ENCODE assay signal across 20 cellular contexts in genomic region chr2:144467479-144468210, GRCh38. TPM values are rescaled to one million over a fixed set of nuclear protein-coding genes. Genes with fewer than 3 reads are reported as not detected.
DNase-seq lines count a peak whose midpoint lies in the region; ATAC-seq and TF ChIP-seq lines count a peak whose summit lies in the region.
"Had no signal": no experiment of that assay in that cellular context is flagged by ENCODE, and none has a peak within 500 bp of the region (broad histone marks: within the 10 kb centered on the region; RNA-seq: fewer than 3 reads in every experiment).

No MANE protein-coding gene starts in this region.

- H3K4me3 Mint-ChIP-seq in activated B cell treated with CpG ODN at 0.5 μM for 24 hours (no peak overlapping the region), glutamatergic neuron (ENCODE audit: unreplicated experiment) (peak overlapping the region; percentile 9), osteocyte (ENCODE audit: unreplicated experiment) (no peak overlapping the region)
- H3K4me3 Mint-ChIP-seq: activated CD4-positive, alpha-beta T cell treated with anti-CD3 and anti-CD28 coated beads for 36 hours; CD8-positive, alpha-beta T cell; naive thymus-derived CD4-positive, alpha-beta T cell had no signal

- H3K4me1 ChIP-seq in BE2C: peaks cover 9% of the 10 kb centered on the region
- H3K4me1 ChIP-seq in tibial artery: peaks cover 0 to 68% (median 29%) of the 10 kb centered on the region in 4 donors
- H3K4me1 ChIP-seq: prostate gland had no signal

- TF ChIP-seq CTCF in BE2C (IDR thresholded peaks at IDR 0.05; ENCODE audit: low read depth, low read length): no peak
- no peak for TF ChIP-seq CTCF in activated B cell treated with CpG ODN at 0.5 μM for 24 hours (IDR thresholded peaks at IDR 0.05)
- TF ChIP-seq CTCF in glutamatergic neuron (IDR thresholded peaks at IDR 0.05; ENCODE audit: partially characterized antibody, unreplicated experiment): no peak
- TF ChIP-seq CTCF in osteocyte (IDR thresholded peaks at IDR 0.05): no peak
- TF ChIP-seq CTCF in tibial artery (IDR thresholded peaks at IDR 0.05): no peak

- in situ Hi-C loops in ACHN (cut with HindIII; ENCODE audit: low pct_ligation_motif_present, low pct_unique_long_range_greater_than_20kb, low sequenced_read_pairs): no loop called here

- intact Hi-C loops in activated B cell treated with CpG ODN at 0.5 μM for 24 hours (cut with micrococcal nuclease) (no loop called here), tibial artery (cut with DNase I; ENCODE audit: low total_unique reads) (no loop called here)

- POLR2A ChIA-PET in activated B cell treated with CpG ODN at 0.5 μM for 24 hours (lab: Charles Lee): no interaction called here

- CTCF ChIA-PET in activated B cell treated with CpG ODN at 0.5 μM for 24 hours (lab: Charles Lee): no interaction called here

- H3K9me3 ChIP-seq in BE2C (no peaks in the 10 kb centered on the region), tibial artery (no peaks in the 10 kb centered on the region)
- H3K9me3 ChIP-seq: prostate gland, thoracic aorta had no signal

- no peak for ATAC-seq in activated B cell treated with CpG ODN at 0.5 μM for 24 hours (ENCODE audit: low read depth)
- ATAC-seq: activated CD4-positive, alpha-beta T cell treated with anti-CD3 and anti-CD28 coated beads for 36 hours; CD8-positive, alpha-beta T cell; naive thymus-derived CD4-positive, alpha-beta T cell had no signal

- no peaks in the 10 kb centered on the region for H3K27me3 Mint-ChIP-seq in activated B cell treated with CpG ODN at 0.5 μM for 24 hours
- no peaks in the 10 kb centered on the region for H3K27me3 Mint-ChIP-seq in glutamatergic neuron (ENCODE audit: unreplicated experiment)
- no peaks in the 10 kb centered on the region for H3K27me3 Mint-ChIP-seq in osteocyte (ENCODE audit: unreplicated experiment)

- no peaks in the 10 kb centered on the region for H3K9me3 Mint-ChIP-seq in activated B cell treated with CpG ODN at 0.5 μM for 24 hours
- H3K9me3 Mint-ChIP-seq in glutamatergic neuron (ENCODE audit: unreplicated experiment): peaks cover 4% of the 10 kb centered on the region
- H3K9me3 Mint-ChIP-seq in osteocyte (ENCODE audit: unreplicated experiment): no peaks in the 10 kb centered on the region
- H3K9me3 Mint-ChIP-seq: CD8-positive, alpha-beta T cell; naive thymus-derived CD4-positive, alpha-beta T cell had no signal

- H3K36me3 Mint-ChIP-seq in activated B cell treated with CpG ODN at 0.5 μM for 24 hours (ENCODE audit: low read depth): peaks cover 52% of the 10 kb centered on the region
- H3K36me3 Mint-ChIP-seq in glutamatergic neuron (ENCODE audit: unreplicated experiment): no peaks in the 10 kb centered on the region
- peaks cover 13% of the 10 kb centered on the region for H3K36me3 Mint-ChIP-seq in osteocyte (ENCODE audit: unreplicated experiment)
- H3K36me3 Mint-ChIP-seq: CD8-positive, alpha-beta T cell; naive thymus-derived CD4-positive, alpha-beta T cell had no signal

- DNase-seq in BE2C (peak; percentile 24), activated B cell treated with CpG ODN at 0.5 μM for 24 hours (no peak), glutamatergic neuron (no peak), osteocyte (ENCODE audit: extremely low spot score, unreplicated experiment) (no peak), NCI-H2227 (lab: John Stamatoyannopoulos, UW; ENCODE audit: unreplicated experiment) (no peak), tibial artery (no peak), ACHN (no peak), SKM-1 (lab: John Stamatoyannopoulos, UW; ENCODE audit: unreplicated experiment) (no peak)
- DNase-seq: activated CD4-positive, alpha-beta T cell treated with anti-CD3 and anti-CD28 coated beads for 36 hours; CD8-positive, alpha-beta T cell; dermis blood vessel endothelial cell; foreskin melanocyte; islet precursor cell; mammary epithelial cell; naive thymus-derived CD4-positive, alpha-beta T cell; NCI-H774; small intestine; stimulated activated CD4-positive, alpha-beta T cell treated with anti-CD3 and anti-CD28 coated beads, Interleukin-4, amount 100 ng/mL, for 4 hours had no signal

- H3K27me3 ChIP-seq in BE2C: no peaks in the 10 kb centered on the region
- no peaks in the 10 kb centered on the region for H3K27me3 ChIP-seq in tibial artery

- H3K4me3 ChIP-seq in BE2C (ENCODE audit: low read depth, low read length) (no peak overlapping the region), tibial artery (no peak overlapping the region)
- H3K4me3 ChIP-seq: prostate gland, thoracic aorta had no signal

- H3K4me1 Mint-ChIP-seq in activated B cell treated with CpG ODN at 0.5 μM for 24 hours (peaks cover 34% of the 10 kb centered on the region), glutamatergic neuron (ENCODE audit: low read depth, unreplicated experiment) (peaks cover 39% of the 10 kb centered on the region), osteocyte (ENCODE audit: unreplicated experiment) (peaks cover 9% of the 10 kb centered on the region)

- peak overlapping the region; percentile 47 for H3K27ac Mint-ChIP-seq in activated B cell treated with CpG ODN at 0.5 μM for 24 hours
- H3K27ac Mint-ChIP-seq in glutamatergic neuron (ENCODE audit: unreplicated experiment): peak overlapping the region; percentile 62
- H3K27ac Mint-ChIP-seq in osteocyte (ENCODE audit: unreplicated experiment): peak overlapping the region; percentile 2
- H3K27ac Mint-ChIP-seq: activated CD4-positive, alpha-beta T cell treated with anti-CD3 and anti-CD28 coated beads for 36 hours; CD8-positive, alpha-beta T cell; naive thymus-derived CD4-positive, alpha-beta T cell had no signal

- H3K27ac ChIP-seq in tibial artery: no peak overlapping the region
- H3K27ac ChIP-seq: prostate gland, thoracic aorta had no signal

- H3K36me3 ChIP-seq in BE2C: no peaks in the 10 kb centered on the region
- no peaks in the 10 kb centered on the region for H3K36me3 ChIP-seq in tibial artery
- H3K36me3 ChIP-seq: prostate gland, thoracic aorta had no signal

RNA-seq across cellular contexts. Expression of gene ZEB2, which starts 52.3 kb away (rescaled TPM):
- polyA plus RNA-seq in BE2C (2012; ENCODE audit: insufficient read depth, insufficient read length, low read depth): 20.7 TPM
- 162 and 200 TPM in 2 replicates for total RNA-seq in activated B cell treated with CpG ODN at 0.5 μM for 24 hours
- 121 TPM for total RNA-seq in glutamatergic neuron (ENCODE audit: unreplicated experiment)
- 126 and 139 TPM in 2 replicates for total RNA-seq in osteocyte

Comparison
In these comparisons a context has a peak if more than half of its experiments do, and no peak if none do; other contexts are left out.
1. H3K27ac Mint-ChIP-seq: peak in every context shown above with its lines; median percentile 62 in glutamatergic neuron; 47 in activated B cell treated with CpG ODN at 0.5 μM for 24 hours; 2 in osteocyte.